Comparison of ENCODE assay signal across 11 cellular contexts in the genomic region with DNA sequence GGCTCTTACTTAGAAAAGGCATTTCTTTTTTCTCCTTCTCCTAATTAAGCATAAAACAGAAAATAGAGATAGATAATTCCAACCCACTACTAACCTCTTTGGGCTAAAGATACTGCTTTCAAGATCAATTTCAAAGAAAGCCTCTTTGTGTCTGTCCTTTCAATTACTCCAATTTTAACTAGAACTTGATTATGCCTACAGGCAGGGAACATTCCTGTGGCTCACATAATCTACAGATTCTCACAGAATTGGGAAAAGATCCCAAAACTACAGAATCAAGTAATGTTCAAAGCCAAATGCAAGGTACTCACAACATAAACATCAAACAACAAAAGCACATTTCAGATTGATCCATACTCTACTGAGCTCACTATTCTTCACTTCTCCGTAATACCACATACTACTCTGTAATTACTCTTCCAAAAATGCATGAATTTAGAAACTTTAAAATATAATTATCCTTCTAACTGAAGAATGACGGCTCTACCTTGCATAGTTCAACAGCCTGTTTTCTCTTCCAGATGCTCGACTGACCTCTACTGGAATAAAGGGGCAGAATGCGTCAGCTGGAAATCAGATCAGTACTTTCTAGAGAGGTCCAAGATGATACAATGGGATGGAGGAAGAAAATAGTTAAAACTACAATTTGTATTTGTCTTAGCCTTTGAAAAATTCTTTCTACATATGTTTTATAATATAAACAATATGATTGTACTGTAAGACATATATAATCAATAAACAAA. TPM values are rescaled to one million over a fixed set of nuclear protein-coding genes. Genes with fewer than 3 reads are reported as not detected.
A peak's percentile ranks its signal among the peaks of the same experiment; 100 is the strongest.
DNase-seq lines count a peak whose midpoint lies in the region; ATAC-seq and TF ChIP-seq lines count a peak whose summit lies in the region.
"Had no signal": no experiment of that assay in that cellular context is flagged by ENCODE, and none has a peak within 500 bp of the region (broad histone marks: within the 10 kb centered on the region; RNA-seq: fewer than 3 reads in every experiment).

No MANE protein-coding gene starts in this region.

- POLR2A ChIA-PET in PC-3 (lab: Charles Lee; ENCODE audit: unreplicated experiment), result interaction anchor here (0.5 kb wide), 1 partner anchor 1665 kb away, joined by 7 read pairs; the partner anchor contains the start of gene STEAP2

- no peaks in the 10 kb centered on the region for H3K9me3 ChIP-seq in PC-3 (ENCODE audit: low read length)
- H3K9me3 ChIP-seq in esophagus squamous epithelium, result no peaks in the 10 kb centered on the region
- H3K9me3 ChIP-seq in parathyroid adenoma (ENCODE audit: control insufficient read depth, low read length), result no peaks in the 10 kb centered on the region
- H3K9me3 ChIP-seq in upper lobe of left lung, result no peaks in the 10 kb centered on the region

- no peak for TF ChIP-seq EP300 in upper lobe of left lung (IDR thresholded peaks at IDR 0.05)

- H3K79me2 ChIP-seq in PC-3 (ENCODE audit: low read length) (peaks cover 42% of the 10 kb centered on the region), parathyroid adenoma (peaks cover 7% of the 10 kb centered on the region)

- BruUV-seq in PC-3 (replicated peaks; lab: Mats Ljungman, UMichigan), result no TSS peak

- H3K4me1 ChIP-seq in PC-3 (ENCODE audit: insufficient read depth, low read length) (peaks cover 7% of the 10 kb centered on the region; the same call in 1 of the 2 replicates), esophagus squamous epithelium (peaks cover 4 to 30% (median 11%) of the 10 kb centered on the region in 3 donors), parathyroid adenoma (peaks cover 4% of the 10 kb centered on the region), upper lobe of left lung (peaks cover 8 to 19% (median 17%) of the 10 kb centered on the region in 4 donors)

- intact Hi-C loops in PC-3 (cut with micrococcal nuclease), result loop anchor here (1.0 kb wide), 1 partner anchor 46 kb away; no protein-coding TSS in a partner anchor
- intact Hi-C loops in esophagus squamous epithelium (cut with DNase I), result no loop called here

- H3K4me2 ChIP-seq in PC-3 (ENCODE audit: low read length) (no peak overlapping the region), parathyroid adenoma (ENCODE audit: low read length) (no peak overlapping the region)

- no peaks in the 10 kb centered on the region for H3F3A ChIP-seq in PC-3 (ENCODE audit: low read length, unreplicated experiment)

- no peaks in the 10 kb centered on the region for H4K20me1 ChIP-seq in PC-3 (ENCODE audit: low read length)

- H3K36me3 ChIP-seq in PC-3 (ENCODE audit: low read depth, low read length) (peaks cover 5% of the 10 kb centered on the region; the same call in 1 of the 2 replicates), esophagus squamous epithelium (peaks cover 0 to 38% (median 0%) of the 10 kb centered on the region in 3 donors), parathyroid adenoma (ENCODE audit: control insufficient read depth, insufficient read depth, low read length) (no peaks in the 10 kb centered on the region), upper lobe of left lung (peaks cover 0 to 21% (median 6%) of the 10 kb centered on the region in 4 donors)

- H3K9ac ChIP-seq in PC-3 (ENCODE audit: low read length) (no peak overlapping the region), parathyroid adenoma (no peak overlapping the region)

- 40 to 62% methylated on average over 4 of the region's 4 CpGs for WGBS in esophagus squamous epithelium, 2 donors
- 71 to 73% methylated on average over 4 of the region's 4 CpGs for WGBS in upper lobe of left lung, 2 donors

- H3K9me2 ChIP-seq in PC-3 (replicated peaks; ENCODE audit: low read length), result no peaks in the 10 kb centered on the region

- CTCF ChIA-PET in PC-3 (lab: Charles Lee), result no interaction called here

- H2AFZ ChIP-seq in PC-3 (ENCODE audit: low read length), result no peak overlapping the region
- H2AFZ ChIP-seq in parathyroid adenoma, result no peak overlapping the region

- no peak for ATAC-seq in PC-3
- ATAC-seq in upper lobe of left lung (ENCODE audit: low FRiP score in 2 of 2), result no peak
- ATAC-seq in GM21381 (IDR thresholded peaks at IDR 0.05; ENCODE audit: unreplicated experiment), result no peak

- TF ChIP-seq POLR2A in esophagus squamous epithelium (IDR thresholded peaks at IDR 0.05) (no peak), upper lobe of left lung (IDR thresholded peaks at IDR 0.05) (no peak)

- no peak overlapping the region for H3K4me3 ChIP-seq in PC-3 (ENCODE audit: low read length)
- no peak overlapping the region for H3K4me3 ChIP-seq in esophagus squamous epithelium
- H3K4me3 ChIP-seq in parathyroid adenoma (ENCODE audit: low read depth, low read length), result no peak overlapping the region
- no peak overlapping the region for H3K4me3 ChIP-seq in upper lobe of left lung

- DNase-seq in NCI-H82 (lab: John Stamatoyannopoulos, UW) (peak; percentile 54), NCI-H82 treated with DMSO at 0.1 percent for 48 hours (lab: John Stamatoyannopoulos, UW; ENCODE audit: unreplicated experiment) (no peak), PC-3 (peak; percentile 24), esophagus squamous epithelium (lab: John Stamatoyannopoulos, UW) (no peak), upper lobe of left lung (no peak), Kasumi-1 (lab: John Stamatoyannopoulos, UW) (no peak)
- DNase-seq: activated naive CD8-positive, alpha-beta T cell treated with anti-CD3 and anti-CD28 coated beads for 36 hours; C1 segment of cervical spinal cord had no signal

- H3K27ac ChIP-seq in PC-3 (ENCODE audit: low read length) (no peak overlapping the region), esophagus squamous epithelium (no peak overlapping the region), parathyroid adenoma (no peak overlapping the region), upper lobe of left lung (no peak overlapping the region)
- H3K27ac ChIP-seq: epithelial cell of prostate had no signal

- TF ChIP-seq CTCF in PC-3 (conservative IDR thresholded peaks at IDR 0.05; ENCODE audit: low read depth, low read length), result peak; percentile 55
- peak in 5 of 6 experiments; percentile 17 to 57 (median 32) for TF ChIP-seq CTCF in esophagus squamous epithelium (IDR thresholded peaks at IDR 0.05)
- TF ChIP-seq CTCF in parathyroid adenoma (IDR thresholded peaks at IDR 0.05), result peak; percentile 28
- no peak for TF ChIP-seq CTCF in upper lobe of left lung (IDR thresholded peaks at IDR 0.05)

- H3K27me3 ChIP-seq in PC-3 (ENCODE audit: low read length) (no peaks in the 10 kb centered on the region), esophagus squamous epithelium (no peaks in the 10 kb centered on the region), parathyroid adenoma (ENCODE audit: control insufficient read depth, insufficient read depth, low read length) (no peaks in the 10 kb centered on the region), upper lobe of left lung (no peaks in the 10 kb centered on the region)

RNA-seq across cellular contexts. Expression of gene MTERF1, which starts 3.9 kb away (rescaled TPM):
- 4.0 and 10.0 TPM in 2 replicates for total RNA-seq in PC-3 (2014; rRNA removed)
- 1 to 10 TPM; 6.3 to 9.9 (median 9.2) TPM for total RNA-seq in esophagus squamous epithelium
- 10 to 100 TPM in 1 of 6 donors, 1 to 10 TPM in 5; 7.7 to 10.0 (median 8.8) TPM for total RNA-seq in upper lobe of left lung

Comparison
In these comparisons a context has a peak if more than half of its experiments do, and no peak if none do; other contexts are left out.
1. DNase-seq: peak in NCI-H82 (single experiment) and PC-3 (single experiment); none in NCI-H82 treated with DMSO at 0.1 percent for 48 hours (single experiment), esophagus squamous epithelium (single experiment), upper lobe of left lung (0 of 2) and Kasumi-1 (0 of 2).
2. CTCF ChIP-seq: peak in PC-3 (single experiment), esophagus squamous epithelium (5 of 6) and parathyroid adenoma (single experiment); none in upper lobe of left lung (0 of 6).